1 cellular context compared by ENCODE assay signal in the genomic region with DNA sequence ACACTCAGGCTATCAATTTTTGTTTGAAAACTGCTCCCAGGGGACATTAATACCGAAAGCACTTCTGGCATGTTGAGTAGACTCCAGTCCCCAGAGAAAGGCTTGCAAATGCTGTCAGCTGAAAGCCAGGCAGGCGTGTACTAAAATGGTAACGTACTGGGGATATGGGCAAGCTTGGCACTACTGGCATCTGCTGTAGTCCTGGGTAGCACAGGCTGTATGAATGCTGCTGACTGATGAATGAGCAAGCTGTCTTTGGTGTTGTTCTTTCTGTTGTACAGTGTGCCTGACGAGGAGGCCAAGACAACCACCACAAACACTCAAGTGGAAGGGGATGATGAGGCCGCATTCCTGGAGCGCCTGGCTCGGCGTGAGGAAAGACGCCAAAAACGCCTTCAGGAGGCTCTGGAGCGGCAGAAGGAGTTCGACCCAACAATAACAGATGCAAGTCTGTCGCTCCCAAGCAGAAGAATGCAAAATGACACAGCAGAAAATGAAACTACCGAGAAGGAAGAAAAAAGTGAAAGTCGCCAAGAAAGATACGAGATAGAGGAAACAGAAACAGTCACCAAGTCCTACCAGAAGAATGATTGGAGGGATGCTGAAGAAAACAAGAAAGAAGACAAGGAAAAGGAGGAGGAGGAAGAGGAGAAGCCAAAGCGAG.
TF ChIP-seq lines count a peak whose summit lies in the region.

No MANE protein-coding gene starts in this region.

TF ChIP-seq in GM12878, 131 proteins besides CTCF, POLR2A, EP300 and RAD21 (continued from another document):
- TF ChIP-seq NBN (IDR thresholded peaks at IDR 0.05) (peak; percentile 64), MXI1 (IDR thresholded peaks at IDR 0.05; ENCODE audit: low read depth, low read length) (no peak), TAF1 (IDR thresholded peaks at IDR 0.05; ENCODE audit: borderline replicate concordance, low read depth, low read length) (no peak), SMAD1 (IDR thresholded peaks at IDR 0.05; ENCODE audit: low read depth, partially characterized antibody) (peak; percentile 33)
